In the genomic region with DNA sequence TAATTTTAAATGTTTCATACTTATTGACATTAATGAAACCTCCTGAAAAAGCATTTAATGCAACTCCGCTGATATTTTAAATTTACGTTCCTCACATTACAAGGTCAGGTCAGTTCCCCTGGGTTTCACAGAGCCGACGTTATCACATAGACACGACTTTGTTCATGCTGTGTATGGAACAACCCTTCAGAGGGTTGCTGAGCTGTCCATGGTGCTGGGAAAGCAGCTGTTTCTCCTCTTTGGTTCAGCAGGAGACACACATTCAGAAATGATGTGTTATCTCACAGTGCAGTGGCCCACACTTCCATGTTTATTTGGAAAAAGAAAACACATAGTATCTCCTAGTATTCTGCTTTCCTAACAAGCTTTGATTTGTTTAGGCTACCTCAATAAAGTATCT, we compare ENCODE assay signal across 1 cellular context.
A peak's percentile ranks its signal among the peaks of the same experiment; 100 is the strongest.
TF ChIP-seq lines count a peak whose summit lies in the region.

No MANE protein-coding gene starts in this region.

TF ChIP-seq in HepG2, 621 proteins besides CTCF, POLR2A, EP300 and RAD21 (continued from another document and continues in another):
- TF ChIP-seq, protein P1, sequence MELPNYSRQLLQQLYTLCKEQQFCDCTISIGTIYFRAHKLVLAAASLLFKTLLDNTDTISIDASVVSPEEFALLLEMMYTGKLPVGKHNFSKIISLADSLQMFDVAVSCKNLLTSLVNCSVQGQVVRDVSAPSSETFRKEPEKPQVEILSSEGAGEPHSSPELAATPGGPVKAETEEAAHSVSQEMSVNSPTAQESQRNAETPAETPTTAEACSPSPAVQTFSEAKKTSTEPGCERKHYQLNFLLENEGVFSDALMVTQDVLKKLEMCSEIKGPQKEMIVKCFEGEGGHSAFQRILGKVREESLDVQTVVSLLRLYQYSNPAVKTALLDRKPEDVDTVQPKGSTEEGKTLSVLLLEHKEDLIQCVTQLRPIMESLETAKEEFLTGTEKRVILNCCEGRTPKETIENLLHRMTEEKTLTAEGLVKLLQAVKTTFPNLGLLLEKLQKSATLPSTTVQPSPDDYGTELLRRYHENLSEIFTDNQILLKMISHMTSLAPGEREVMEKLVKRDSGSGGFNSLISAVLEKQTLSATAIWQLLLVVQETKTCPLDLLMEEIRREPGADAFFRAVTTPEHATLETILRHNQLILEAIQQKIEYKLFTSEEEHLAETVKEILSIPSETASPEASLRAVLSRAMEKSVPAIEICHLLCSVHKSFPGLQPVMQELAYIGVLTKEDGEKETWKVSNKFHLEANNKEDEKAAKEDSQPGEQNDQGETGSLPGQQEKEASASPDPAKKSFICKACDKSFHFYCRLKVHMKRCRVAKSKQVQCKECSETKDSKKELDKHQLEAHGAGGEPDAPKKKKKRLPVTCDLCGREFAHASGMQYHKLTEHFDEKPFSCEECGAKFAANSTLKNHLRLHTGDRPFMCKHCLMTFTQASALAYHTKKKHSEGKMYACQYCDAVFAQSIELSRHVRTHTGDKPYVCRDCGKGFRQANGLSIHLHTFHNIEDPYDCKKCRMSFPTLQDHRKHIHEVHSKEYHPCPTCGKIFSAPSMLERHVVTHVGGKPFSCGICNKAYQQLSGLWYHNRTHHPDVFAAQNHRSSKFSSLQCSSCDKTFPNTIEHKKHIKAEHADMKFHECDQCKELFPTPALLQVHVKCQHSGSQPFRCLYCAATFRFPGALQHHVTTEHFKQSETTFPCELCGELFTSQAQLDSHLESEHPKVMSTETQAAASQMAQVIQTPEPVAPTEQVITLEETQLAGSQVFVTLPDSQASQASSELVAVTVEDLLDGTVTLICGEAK (IDR thresholded peaks at IDR 0.05), result no peak
- TF ChIP-seq, protein P1 (CRISPR knock-in tag; IDR thresholded peaks at IDR 0.05), result no peak
- TF ChIP-seq BORCS8-MEF2B (CRISPR knock-in tag; IDR thresholded peaks at IDR 0.05) (no peak), RXRA (CRISPR knock-in tag; IDR thresholded peaks at IDR 0.05) (no peak), GZF1 (CRISPR knock-in tag; IDR thresholded peaks at IDR 0.05) (no peak), TSC22D2 (CRISPR knock-in tag; IDR thresholded peaks at IDR 0.05; ENCODE audit: borderline replicate concordance) (peak; percentile 76; the same call in 1 of the 2 replicates), ZNF781 (CRISPR knock-in tag; IDR thresholded peaks at IDR 0.05; ENCODE audit: borderline replicate concordance, not compliant biosample characterization) (no peak), MBNL3 (CRISPR knock-in tag; conservative IDR thresholded peaks at IDR 0.05) (no peak), NR2C2 (CRISPR knock-in tag; IDR thresholded peaks at IDR 0.05; ENCODE audit: borderline replicate concordance) (no peak), NR2F2 (IDR thresholded peaks at IDR 0.05; ENCODE audit: borderline replicate concordance, low read depth) (no peak), THYN1 (CRISPR knock-in tag; IDR thresholded peaks at IDR 0.05; ENCODE audit: borderline replicate concordance, low read depth) (no peak), SOX6 (IDR thresholded peaks at IDR 0.05) (no peak), SOX6 (CRISPR knock-in tag; IDR thresholded peaks at IDR 0.05) (no peak), ZNF713 (CRISPR knock-in tag; IDR thresholded peaks at IDR 0.05) (no peak), ZNF83 (CRISPR knock-in tag; IDR thresholded peaks at IDR 0.05; ENCODE audit: borderline replicate concordance) (no peak), ZNF451 (CRISPR knock-in tag; IDR thresholded peaks at IDR 0.05) (no peak), IRF2 (CRISPR knock-in tag; IDR thresholded peaks at IDR 0.05) (0 out of 2 replicates have a peak, but pooled peaks have one; percentile 17), SP2 (CRISPR knock-in tag; IDR thresholded peaks at IDR 0.05) (no peak), MIER2 (CRISPR knock-in tag; IDR thresholded peaks at IDR 0.05) (peak; percentile 99)
- TF ChIP-seq, protein P2, sequence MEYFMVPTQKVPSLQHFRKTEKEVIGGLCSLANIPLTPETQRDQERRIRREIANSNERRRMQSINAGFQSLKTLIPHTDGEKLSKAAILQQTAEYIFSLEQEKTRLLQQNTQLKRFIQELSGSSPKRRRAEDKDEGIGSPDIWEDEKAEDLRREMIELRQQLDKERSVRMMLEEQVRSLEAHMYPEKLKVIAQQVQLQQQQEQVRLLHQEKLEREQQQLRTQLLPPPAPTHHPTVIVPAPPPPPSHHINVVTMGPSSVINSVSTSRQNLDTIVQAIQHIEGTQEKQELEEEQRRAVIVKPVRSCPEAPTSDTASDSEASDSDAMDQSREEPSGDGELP (IDR thresholded peaks at IDR 0.05; ENCODE audit: borderline replicate concordance, low read depth), result peak; percentile 44; the same call in 1 of the 2 replicates
- TF ChIP-seq, protein P3, sequence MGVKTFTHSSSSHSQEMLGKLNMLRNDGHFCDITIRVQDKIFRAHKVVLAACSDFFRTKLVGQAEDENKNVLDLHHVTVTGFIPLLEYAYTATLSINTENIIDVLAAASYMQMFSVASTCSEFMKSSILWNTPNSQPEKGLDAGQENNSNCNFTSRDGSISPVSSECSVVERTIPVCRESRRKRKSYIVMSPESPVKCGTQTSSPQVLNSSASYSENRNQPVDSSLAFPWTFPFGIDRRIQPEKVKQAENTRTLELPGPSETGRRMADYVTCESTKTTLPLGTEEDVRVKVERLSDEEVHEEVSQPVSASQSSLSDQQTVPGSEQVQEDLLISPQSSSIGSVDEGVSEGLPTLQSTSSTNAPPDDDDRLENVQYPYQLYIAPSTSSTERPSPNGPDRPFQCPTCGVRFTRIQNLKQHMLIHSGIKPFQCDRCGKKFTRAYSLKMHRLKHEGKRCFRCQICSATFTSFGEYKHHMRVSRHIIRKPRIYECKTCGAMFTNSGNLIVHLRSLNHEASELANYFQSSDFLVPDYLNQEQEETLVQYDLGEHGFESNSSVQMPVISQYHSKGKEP (CRISPR knock-in tag; IDR thresholded peaks at IDR 0.05), result peak; percentile 79; the same call in 1 of the 2 replicates
- TF ChIP-seq, protein P4, sequence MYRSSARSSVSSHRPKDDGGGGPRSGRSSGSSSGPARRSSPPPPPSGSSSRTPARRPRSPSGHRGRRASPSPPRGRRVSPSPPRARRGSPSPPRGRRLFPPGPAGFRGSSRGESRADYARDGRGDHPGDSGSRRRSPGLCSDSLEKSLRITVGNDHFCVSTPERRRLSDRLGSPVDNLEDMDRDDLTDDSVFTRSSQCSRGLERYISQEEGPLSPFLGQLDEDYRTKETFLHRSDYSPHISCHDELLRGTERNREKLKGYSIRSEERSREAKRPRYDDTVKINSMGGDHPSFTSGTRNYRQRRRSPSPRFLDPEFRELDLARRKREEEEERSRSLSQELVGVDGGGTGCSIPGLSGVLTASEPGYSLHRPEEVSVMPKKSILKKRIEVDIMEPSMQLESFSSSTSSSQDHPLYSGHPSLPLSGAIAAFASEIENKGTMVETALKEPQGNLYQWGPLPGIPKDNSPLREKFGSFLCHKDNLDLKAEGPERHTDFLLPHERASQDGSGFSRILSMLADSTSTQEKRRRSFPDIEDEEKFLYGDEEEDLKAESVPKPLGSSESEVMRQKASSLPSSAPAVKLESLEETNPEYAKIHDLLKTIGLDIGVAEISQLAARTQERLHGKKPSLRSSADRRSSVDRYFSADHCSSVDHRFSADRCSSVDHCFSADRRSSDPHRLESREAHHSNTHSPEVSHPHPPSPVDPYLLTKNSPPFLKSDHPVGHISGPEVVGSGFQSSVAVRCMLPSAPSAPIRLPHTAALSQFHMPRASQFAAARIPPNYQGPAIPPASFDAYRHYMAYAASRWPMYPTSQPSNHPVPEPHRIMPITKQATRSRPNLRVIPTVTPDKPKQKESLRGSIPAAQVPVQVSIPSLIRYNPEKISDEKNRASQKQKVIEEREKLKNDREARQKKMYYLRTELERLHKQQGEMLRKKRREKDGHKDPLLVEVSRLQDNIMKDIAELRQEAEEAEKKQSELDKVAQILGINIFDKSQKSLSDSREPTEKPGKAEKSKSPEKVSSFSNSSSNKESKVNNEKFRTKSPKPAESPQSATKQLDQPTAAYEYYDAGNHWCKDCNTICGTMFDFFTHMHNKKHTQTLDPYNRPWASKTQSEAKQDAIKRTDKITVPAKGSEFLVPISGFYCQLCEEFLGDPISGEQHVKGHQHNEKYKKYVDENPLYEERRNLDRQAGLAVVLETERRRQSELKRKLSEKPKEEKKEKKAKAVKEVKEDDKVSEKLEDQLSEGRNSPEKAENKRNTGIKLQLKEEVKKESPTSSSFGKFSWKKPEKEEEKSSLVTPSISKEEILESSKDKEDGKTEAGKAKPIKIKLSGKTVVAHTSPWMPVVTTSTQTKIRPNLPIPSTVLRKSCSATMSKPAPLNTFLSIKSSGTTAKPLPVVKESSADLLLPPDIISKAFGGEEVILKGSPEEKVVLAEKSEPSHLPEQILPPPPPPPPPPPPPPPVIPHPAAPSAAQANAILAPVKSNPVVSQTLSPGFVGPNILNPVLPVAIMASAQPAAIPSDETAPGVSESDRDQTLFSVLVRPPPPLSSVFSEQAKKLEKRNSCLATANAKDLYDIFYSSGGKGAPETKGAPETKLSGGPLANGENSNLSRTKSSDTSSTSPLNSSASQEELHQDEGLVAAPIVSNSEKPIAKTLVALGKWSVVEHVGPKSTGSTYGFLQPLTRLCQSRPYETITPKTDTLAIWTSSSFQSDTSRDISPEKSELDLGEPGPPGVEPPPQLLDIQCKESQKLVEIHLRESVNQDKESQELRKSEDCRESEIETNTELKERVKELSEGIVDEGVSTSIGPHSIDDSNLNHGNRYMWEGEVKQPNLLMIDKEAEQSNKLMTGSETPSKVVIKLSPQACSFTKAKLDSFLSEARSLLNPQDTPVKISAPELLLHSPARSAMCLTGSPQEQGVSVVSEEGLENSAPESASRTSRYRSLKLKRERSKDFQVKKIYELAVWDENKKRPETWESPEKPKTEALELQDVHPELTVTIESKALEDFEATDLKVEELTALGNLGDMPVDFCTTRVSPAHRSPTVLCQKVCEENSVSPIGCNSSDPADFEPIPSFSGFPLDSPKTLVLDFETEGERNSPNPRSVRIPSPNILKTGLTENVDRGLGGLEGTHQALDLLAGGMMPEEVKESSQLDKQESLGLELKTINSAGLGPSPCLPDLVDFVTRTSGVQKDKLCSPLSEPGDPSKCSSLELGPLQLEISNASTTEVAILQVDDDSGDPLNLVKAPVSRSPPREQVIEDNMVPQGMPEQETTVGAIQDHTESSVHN (CRISPR knock-in tag; IDR thresholded peaks at IDR 0.05), result no peak
- TF ChIP-seq, protein P5, sequence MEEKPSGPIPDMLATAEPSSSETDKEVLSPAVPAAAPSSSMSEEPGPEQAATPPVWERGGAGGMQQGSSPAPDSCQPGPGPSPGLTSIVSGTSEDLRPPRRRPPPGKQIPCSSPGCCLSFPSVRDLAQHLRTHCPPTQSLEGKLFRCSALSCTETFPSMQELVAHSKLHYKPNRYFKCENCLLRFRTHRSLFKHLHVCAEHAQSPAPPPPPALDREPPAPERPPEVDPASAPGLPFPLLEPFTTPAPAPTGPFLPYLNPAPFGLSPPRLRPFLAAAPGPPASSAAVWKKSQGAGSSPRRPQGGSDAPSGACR (CRISPR knock-in tag; IDR thresholded peaks at IDR 0.05), result no peak
- TF ChIP-seq, protein P6, sequence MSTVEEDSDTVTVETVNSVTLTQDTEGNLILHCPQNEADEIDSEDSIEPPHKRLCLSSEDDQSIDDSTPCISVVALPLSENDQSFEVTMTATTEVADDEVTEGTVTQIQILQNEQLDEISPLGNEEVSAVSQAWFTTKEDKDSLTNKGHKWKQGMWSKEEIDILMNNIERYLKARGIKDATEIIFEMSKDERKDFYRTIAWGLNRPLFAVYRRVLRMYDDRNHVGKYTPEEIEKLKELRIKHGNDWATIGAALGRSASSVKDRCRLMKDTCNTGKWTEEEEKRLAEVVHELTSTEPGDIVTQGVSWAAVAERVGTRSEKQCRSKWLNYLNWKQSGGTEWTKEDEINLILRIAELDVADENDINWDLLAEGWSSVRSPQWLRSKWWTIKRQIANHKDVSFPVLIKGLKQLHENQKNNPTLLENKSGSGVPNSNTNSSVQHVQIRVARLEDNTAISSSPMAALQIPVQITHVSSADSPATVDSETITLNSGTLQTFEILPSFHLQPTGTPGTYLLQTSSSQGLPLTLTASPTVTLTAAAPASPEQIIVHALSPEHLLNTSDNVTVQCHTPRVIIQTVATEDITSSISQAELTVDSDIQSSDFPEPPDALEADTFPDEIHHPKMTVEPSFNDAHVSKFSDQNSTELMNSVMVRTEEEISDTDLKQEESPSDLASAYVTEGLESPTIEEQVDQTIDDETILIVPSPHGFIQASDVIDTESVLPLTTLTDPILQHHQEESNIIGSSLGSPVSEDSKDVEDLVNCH (CRISPR knock-in tag; IDR thresholded peaks at IDR 0.05), result no peak
- TF ChIP-seq, protein P7, sequence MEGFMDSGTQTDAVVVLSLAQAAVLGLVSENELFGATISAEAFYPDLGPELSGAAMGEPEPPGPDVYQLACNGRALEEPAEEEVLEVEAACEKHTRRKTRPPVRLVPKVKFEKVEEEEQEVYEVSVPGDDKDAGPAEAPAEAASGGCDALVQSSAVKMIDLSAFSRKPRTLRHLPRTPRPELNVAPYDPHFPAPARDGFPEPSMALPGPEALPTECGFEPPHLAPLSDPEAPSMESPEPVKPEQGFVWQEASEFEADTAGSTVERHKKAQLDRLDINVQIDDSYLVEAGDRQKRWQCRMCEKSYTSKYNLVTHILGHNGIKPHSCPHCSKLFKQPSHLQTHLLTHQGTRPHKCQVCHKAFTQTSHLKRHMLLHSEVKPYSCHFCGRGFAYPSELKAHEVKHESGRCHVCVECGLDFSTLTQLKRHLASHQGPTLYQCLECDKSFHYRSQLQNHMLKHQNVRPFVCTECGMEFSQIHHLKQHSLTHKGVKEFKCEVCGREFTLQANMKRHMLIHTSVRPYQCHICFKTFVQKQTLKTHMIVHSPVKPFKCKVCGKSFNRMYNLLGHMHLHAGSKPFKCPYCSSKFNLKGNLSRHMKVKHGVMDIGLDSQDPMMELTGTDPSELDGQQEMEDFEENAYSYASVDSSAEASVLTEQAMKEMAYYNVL (CRISPR knock-in tag; IDR thresholded peaks at IDR 0.05; ENCODE audit: borderline replicate concordance), result no peak
